Comparison of ENCODE assay signal across 1 cellular context in genomic region chr21:14520535-14520934, GRCh38.
TF ChIP-seq lines count a peak whose summit lies in the region.

No MANE protein-coding gene starts in this region.

TF ChIP-seq in H1, 55 proteins besides CTCF, POLR2A, EP300 and RAD21 (continued from another document):
- TF ChIP-seq CHD2 (IDR thresholded peaks at IDR 0.05; ENCODE audit: low read length), result no peak
- no peak for TF ChIP-seq CBX8 (IDR thresholded peaks at IDR 0.05; ENCODE audit: borderline replicate concordance, low read depth, low read length)
- TF ChIP-seq CEBPB (IDR thresholded peaks at IDR 0.05; ENCODE audit: low read depth, low read length), result no peak
- no peak for TF ChIP-seq CBX5 (IDR thresholded peaks at IDR 0.05; ENCODE audit: low read depth, low read length)
- no peak for TF ChIP-seq ZNF274 (IDR thresholded peaks at IDR 0.05; ENCODE audit: borderline replicate concordance, extremely low read depth, low read length)
- no peak for TF ChIP-seq RXRA (IDR thresholded peaks at IDR 0.05; ENCODE audit: insufficient read depth, low read depth, low read length)
- TF ChIP-seq RBBP5 (IDR thresholded peaks at IDR 0.05; ENCODE audit: borderline replicate concordance, low read depth, low read length), result no peak
- TF ChIP-seq HDAC6 (IDR thresholded peaks at IDR 0.05; ENCODE audit: low read depth, low read length), result no peak
- TF ChIP-seq CREB1 (IDR thresholded peaks at IDR 0.05), result no peak
- no peak for TF ChIP-seq RFX5 (IDR thresholded peaks at IDR 0.05; ENCODE audit: borderline replicate concordance, low read depth, low read length)
- TF ChIP-seq MAFK (IDR thresholded peaks at IDR 0.05; ENCODE audit: low read depth, low read length), result no peak
- no peak for TF ChIP-seq NRF1 (IDR thresholded peaks at IDR 0.05; ENCODE audit: low read depth, low read length)
- no peak for TF ChIP-seq FOSL1 (IDR thresholded peaks at IDR 0.05; ENCODE audit: insufficient read depth, low read depth, low read length)
- TF ChIP-seq EGR1 (IDR thresholded peaks at IDR 0.05; ENCODE audit: borderline replicate concordance, low read depth, low read length), result no peak
- no peak for TF ChIP-seq TBP (IDR thresholded peaks at IDR 0.05; ENCODE audit: low read depth, low read length)
- TF ChIP-seq SP2 (IDR thresholded peaks at IDR 0.05; ENCODE audit: low read length), result no peak
- no peak for TF ChIP-seq BRCA1 (IDR thresholded peaks at IDR 0.05; ENCODE audit: low read depth, low read length)
- no peak for TF ChIP-seq MAX (IDR thresholded peaks at IDR 0.05)
- no peak for TF ChIP-seq KDM4A (IDR thresholded peaks at IDR 0.05; ENCODE audit: low read depth, low read length, severe bottlenecking)
